Comparison of ENCODE assay signal across 12 cellular contexts in the genomic region with DNA sequence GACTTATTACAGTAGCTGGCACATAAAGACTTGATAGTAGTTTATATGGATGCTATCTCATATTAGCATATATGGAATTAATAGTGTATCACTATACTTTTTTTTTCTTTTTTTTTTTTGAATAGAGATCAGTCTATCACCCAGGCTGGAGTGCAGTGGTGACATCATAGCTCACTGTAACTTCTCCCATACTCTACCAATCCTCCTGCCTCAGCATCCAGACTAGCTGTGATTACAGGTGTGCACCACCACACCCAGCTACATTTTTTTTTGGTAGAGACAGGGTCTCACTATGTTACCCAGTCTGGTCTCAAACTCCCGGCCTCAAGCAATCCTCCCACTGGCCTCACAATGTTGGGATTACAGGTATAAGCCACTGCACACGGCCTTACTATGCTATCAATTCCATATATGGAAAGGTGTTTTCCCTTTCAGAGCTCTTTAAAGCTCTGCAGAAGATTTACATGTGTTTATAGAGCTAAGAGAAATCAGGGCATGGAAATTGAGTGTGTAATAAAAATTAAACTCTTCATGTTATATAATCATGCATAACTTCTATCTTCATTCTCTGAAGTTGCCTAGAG. TPM values are rescaled to one million over a fixed set of nuclear protein-coding genes. Genes with fewer than 3 reads are reported as not detected.
DNase-seq lines count a peak whose midpoint lies in the region; ATAC-seq and TF ChIP-seq lines count a peak whose summit lies in the region.
"Had no signal": no experiment of that assay in that cellular context is flagged by ENCODE, and none has a peak within 500 bp of the region (broad histone marks: within the 10 kb centered on the region; RNA-seq: fewer than 3 reads in every experiment).

No MANE protein-coding gene starts in this region.

- H3K27me3 ChIP-seq in SK-N-SH (ENCODE audit: insufficient read depth), result no peaks in the 10 kb centered on the region
- no peaks in the 10 kb centered on the region for H3K27me3 ChIP-seq in Karpas-422 (ENCODE audit: low read length)
- no peaks in the 10 kb centered on the region for H3K27me3 ChIP-seq in neuron (ENCODE audit: insufficient read depth, low read length)
- H3K27me3 ChIP-seq in tibial artery, result no peaks in the 10 kb centered on the region

- intact Hi-C loops in tibial artery (cut with DNase I; ENCODE audit: low total_unique reads), result no loop called here

- H3K4me1 Mint-ChIP-seq in activated naive CD8-positive, alpha-beta T cell treated with anti-CD3 and anti-CD28 coated beads, Interleukin-2, amount 10 ng/mL, durations not matched to agents 7 days and 5 days, result peaks cover 21% of the 10 kb centered on the region

- peak overlapping the region; percentile 23 for H3K4me3 Mint-ChIP-seq in activated naive CD8-positive, alpha-beta T cell treated with anti-CD3 and anti-CD28 coated beads, Interleukin-2, amount 10 ng/mL, durations not matched to agents 7 days and 5 days

- CTCF ChIA-PET in SK-N-SH (lab: Yijun Ruan, JAX), result interaction anchor here (1.2 to 1.5 kb wide), 5 partner anchors 11 to 248 kb away, joined by 3 to 5 read pairs (median 3); no protein-coding TSS in a partner anchor

- no peaks in the 10 kb centered on the region for H3K9me3 Mint-ChIP-seq in activated naive CD8-positive, alpha-beta T cell treated with anti-CD3 and anti-CD28 coated beads, Interleukin-2, amount 10 ng/mL, durations not matched to agents 7 days and 5 days

- peaks cover 35 to 50% of the 10 kb centered on the region in 2 experiments for H3K36me3 ChIP-seq in SK-N-SH (replicated peaks in 1 of 2; ENCODE audit: control insufficient read depth in 1 of 2, insufficient read depth in 2 of 2, low read length in 1 of 2)
- peaks cover 18% of the 10 kb centered on the region; the same call in 1 of the 2 replicates for H3K36me3 ChIP-seq in Karpas-422 (ENCODE audit: insufficient read depth, low read length)
- H3K36me3 ChIP-seq in neuron (ENCODE audit: insufficient read depth, low read length), result peaks cover 27% of the 10 kb centered on the region
- H3K36me3 ChIP-seq in tibial artery, result peaks cover 6 to 27% (median 16%) of the 10 kb centered on the region in 3 donors

- H3K27ac Mint-ChIP-seq in activated naive CD8-positive, alpha-beta T cell treated with anti-CD3 and anti-CD28 coated beads, Interleukin-2, amount 10 ng/mL, durations not matched to agents 7 days and 5 days, result no peak overlapping the region

- H3K27ac ChIP-seq in SK-N-SH (ENCODE audit: low read depth in 2 of 2, low read length in 1 of 2) (peak overlapping the region in 1 of 2 experiments; percentile 98; a peak in 1 of 4 replicates), Karpas-422 (ENCODE audit: low read length) (peak overlapping the region; percentile 48), tibial artery (no peak overlapping the region)

- H2AFZ ChIP-seq in SK-N-SH (ENCODE audit: low read depth), result no peak overlapping the region
- no peak overlapping the region for H2AFZ ChIP-seq in Karpas-422 (ENCODE audit: low read length)
- no peak overlapping the region for H2AFZ ChIP-seq in neuron (ENCODE audit: low read depth, low read length)

- TF ChIP-seq CTCF in SK-N-SH (IDR thresholded peaks at IDR 0.05) (no peak), tibial artery (IDR thresholded peaks at IDR 0.05) (no peak)

- peaks cover 4% of the 10 kb centered on the region for H3K36me3 Mint-ChIP-seq in activated naive CD8-positive, alpha-beta T cell treated with anti-CD3 and anti-CD28 coated beads, Interleukin-2, amount 10 ng/mL, durations not matched to agents 7 days and 5 days

- DNase-seq in SK-N-SH, result no peak
- no peak for DNase-seq in Karpas-422
- no peak for DNase-seq in activated naive CD8-positive, alpha-beta T cell treated with anti-CD3 and anti-CD28 coated beads, Interleukin-2, amount 10 ng/mL, durations not matched to agents 7 days and 5 days
- DNase-seq in C1 segment of cervical spinal cord (lab: John Stamatoyannopoulos, UW), result no peak
- DNase-seq in tibial artery, result no peak
- no peak for DNase-seq in stimulated activated naive CD4-positive, alpha-beta T cell treated with Interleukin-2 at 50 U/mL for 16 hours (lab: John Stamatoyannopoulos, UW)
- DNase-seq: GF-D8, MV-4-11 had no signal

- no peak for TF ChIP-seq RAD21 in SK-N-SH (IDR thresholded peaks at IDR 0.05; ENCODE audit: low read length)

- 85% methylated on average over 2 of the region's 2 CpGs for WGBS in SK-N-SH (ENCODE audit: low lambda C conversion rate)

- H3F3A ChIP-seq in SK-N-SH (replicated peaks; ENCODE audit: insufficient read depth), result peaks cover 44% of the 10 kb centered on the region

- H4K20me1 ChIP-seq in SK-N-SH (ENCODE audit: insufficient read depth) (no peaks in the 10 kb centered on the region), Karpas-422 (ENCODE audit: insufficient read depth, low read depth, low read length) (peaks cover 4% of the 10 kb centered on the region)

- H3K4me3 ChIP-seq in SK-N-SH (ENCODE audit: low read depth in 2 of 2, low read length in 1 of 2) (no peak overlapping the region), Karpas-422 (ENCODE audit: low read length) (peak overlapping the region; percentile 84), neuron (ENCODE audit: low read length) (peak overlapping the region; percentile 93), tibial artery (no peak overlapping the region)

- TF ChIP-seq EP300 in SK-N-SH (IDR thresholded peaks at IDR 0.05; ENCODE audit: borderline replicate concordance in 1 of 2, low read depth in 1 of 2, low read length in 1 of 2), result no peak

- H3K9me2 ChIP-seq in SK-N-SH (no peaks in the 10 kb centered on the region), Karpas-422 (replicated peaks; ENCODE audit: insufficient read depth, low read length) (no peaks in the 10 kb centered on the region)

- ATAC-seq in SK-N-SH treated with all-trans-retinoic acid at 6 μM for 48 hours, result no peak
- no peak for ATAC-seq in activated naive CD8-positive, alpha-beta T cell treated with anti-CD3 and anti-CD28 coated beads, Interleukin-2, amount 10 ng/mL, durations not matched to agents 7 days and 5 days (ENCODE audit: low read depth)

- H3K4me2 ChIP-seq in SK-N-SH, result peak overlapping the region; percentile 90; the same call in 1 of the 2 replicates
- peak overlapping the region; percentile 94 for H3K4me2 ChIP-seq in Karpas-422 (ENCODE audit: low read depth, low read length, poor library complexity, severe bottlenecking)

- H3K4me1 ChIP-seq in SK-N-SH (ENCODE audit: control insufficient read depth in 1 of 2, insufficient read depth in 2 of 2, low read depth in 1 of 2, low read length in 1 of 2) (peaks cover 10 to 11% of the 10 kb centered on the region in 2 experiments; a peak in 3 of 4 replicates), Karpas-422 (ENCODE audit: low read length) (peaks cover 23% of the 10 kb centered on the region), neuron (ENCODE audit: insufficient read depth, low read length) (peaks cover 16% of the 10 kb centered on the region), tibial artery (peaks cover 0 to 20% (median 14%) of the 10 kb centered on the region in 4 donors)

- peaks cover 40% of the 10 kb centered on the region for H3K79me2 ChIP-seq in SK-N-SH (ENCODE audit: insufficient read depth)
- peaks cover 48% of the 10 kb centered on the region for H3K79me2 ChIP-seq in Karpas-422 (ENCODE audit: low read length)

- POLR2A ChIA-PET in SK-N-SH (lab: Yijun Ruan, JAX), result no interaction called here
- POLR2A ChIA-PET in activated naive CD8-positive, alpha-beta T cell treated with anti-CD3 and anti-CD28 coated beads, Interleukin-2, amount 10 ng/mL, durations not matched to agents 7 days and 5 days (lab: Charles Lee), result interaction anchor here (0.6 kb wide), 1 partner anchor 10 kb away, joined by 5 read pairs; no protein-coding TSS in a partner anchor

- no peaks in the 10 kb centered on the region for H3K27me3 Mint-ChIP-seq in activated naive CD8-positive, alpha-beta T cell treated with anti-CD3 and anti-CD28 coated beads, Interleukin-2, amount 10 ng/mL, durations not matched to agents 7 days and 5 days

- no peak overlapping the region for H3K9ac ChIP-seq in SK-N-SH
- peak overlapping the region; percentile 89; the same call in 1 of the 2 replicates for H3K9ac ChIP-seq in Karpas-422 (ENCODE audit: low read length)

- H3K9me3 ChIP-seq in SK-N-SH (no peaks in the 10 kb centered on the region), Karpas-422 (ENCODE audit: low read length) (no peaks in the 10 kb centered on the region), neuron (ENCODE audit: low read length) (no peaks in the 10 kb centered on the region), tibial artery (no peaks in the 10 kb centered on the region)

TF ChIP-seq in SK-N-SH, 30 proteins besides CTCF, POLR2A, EP300 and RAD21 (continues in another document):
- TF ChIP-seq, protein P1, sequence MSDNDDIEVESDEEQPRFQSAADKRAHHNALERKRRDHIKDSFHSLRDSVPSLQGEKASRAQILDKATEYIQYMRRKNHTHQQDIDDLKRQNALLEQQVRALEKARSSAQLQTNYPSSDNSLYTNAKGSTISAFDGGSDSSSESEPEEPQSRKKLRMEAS (IDR thresholded peaks at IDR 0.05; ENCODE audit: low read depth), result no peak

TF ChIP-seq in SK-N-SH treated with all-trans-retinoic acid at 6 μM for 48 hours, 23 proteins besides CTCF, POLR2A, EP300 and RAD21 (continues in another document):
- no peak for TF ChIP-seq ZFP3 (CRISPR knock-in tag; IDR thresholded peaks at IDR 0.05)
- no peak for TF ChIP-seq ZFP30 (CRISPR knock-in tag; IDR thresholded peaks at IDR 0.05)
- TF ChIP-seq ZNF70 (CRISPR knock-in tag; IDR thresholded peaks at IDR 0.05), result no peak

RNA-seq across cellular contexts. Expression of gene TBK1, which starts 1.8 kb away (rescaled TPM):
- polyA plus RNA-seq in SK-N-SH (2012; rRNA removed), result 8.2 and 11.5 TPM in 2 replicates
- polyA plus RNA-seq in SK-N-SH (2012; cell fraction: cytosol; rRNA removed), result 13.4 and 16.7 TPM in 2 replicates
- 5.0 and 14.9 TPM in 2 replicates for polyA plus RNA-seq in SK-N-SH (2012; cell fraction: nucleus; rRNA removed)
- 23.9 and 43.8 TPM in 2 replicates for total RNA-seq in Karpas-422 (2014; rRNA removed; shearing (Covaris generic); ENCODE audit: low replicate concordance)
- 10 to 100 TPM; 25.2 to 29.8 TPM for total RNA-seq in activated naive CD8-positive, alpha-beta T cell treated with anti-CD3 and anti-CD28 coated beads, Interleukin-2, amount 10 ng/mL, durations not matched to agents 7 days and 5 days

RNA-seq across cellular contexts. Expression of gene XPOT, which starts 46.0 kb away (rescaled TPM):
- 25.6 and 42.3 TPM in 2 replicates for polyA plus RNA-seq in SK-N-SH (2012; rRNA removed)
- 36.6 and 38.3 TPM in 2 replicates for polyA plus RNA-seq in SK-N-SH (2012; cell fraction: cytosol; rRNA removed)
- polyA plus RNA-seq in SK-N-SH (2012; cell fraction: nucleus; rRNA removed), result 24.3 and 79.5 TPM in 2 replicates
- 87.3 and 169 TPM in 2 replicates for total RNA-seq in Karpas-422 (2014; rRNA removed; shearing (Covaris generic); ENCODE audit: low replicate concordance)
- total RNA-seq in activated naive CD8-positive, alpha-beta T cell treated with anti-CD3 and anti-CD28 coated beads, Interleukin-2, amount 10 ng/mL, durations not matched to agents 7 days and 5 days, result 100 to 1,000 TPM in 1 of 2 experiments, 10 to 100 TPM in 1; 98.7 to 107 TPM

RNA-seq across cellular contexts. Expression of gene C12orf56, which starts 59.6 kb away (rescaled TPM):
- not detected in 2 replicates for polyA plus RNA-seq in SK-N-SH (2012; rRNA removed)
- polyA plus RNA-seq in SK-N-SH (2012; cell fraction: cytosol; rRNA removed), result not detected in 2 replicates
- polyA plus RNA-seq in SK-N-SH (2012; cell fraction: nucleus; rRNA removed), result not detected in 2 replicates
- total RNA-seq in Karpas-422 (2014; rRNA removed; shearing (Covaris generic); ENCODE audit: low replicate concordance), result not detected in 2 replicates
- not detected for total RNA-seq in activated naive CD8-positive, alpha-beta T cell treated with anti-CD3 and anti-CD28 coated beads, Interleukin-2, amount 10 ng/mL, durations not matched to agents 7 days and 5 days
- total RNA-seq: endothelial cell of umbilical vein had no signal
- polyA plus RNA-seq: adipose tissue had no signal

Comparison
In these comparisons a context has a peak if more than half of its experiments do, and no peak if none do; other contexts are left out.
1. H3K4me3 ChIP-seq: peak in Karpas-422 (single experiment) and neuron (single experiment); none in SK-N-SH (0 of 2) and tibial artery (0 of 2).